Comparison of ENCODE assay signal across 1 cellular context in genomic region chr19:19135713-19136112, GRCh38.
TF ChIP-seq lines count a peak whose summit lies in the region.

No MANE protein-coding gene starts in this region.

TF ChIP-seq in K562, 482 proteins besides CTCF, POLR2A, EP300 and RAD21:
- TF ChIP-seq RBM25 (IDR thresholded peaks at IDR 0.05; ENCODE audit: low read depth, low read length, severe bottlenecking) (peak; percentile 49), BCOR (IDR thresholded peaks at IDR 0.05) (peak; percentile 81), ZNF121 (CRISPR knock-in tag; conservative IDR thresholded peaks at IDR 0.05) (peak; percentile 95)
